ENCODE assay signal across 13 cellular contexts in the genomic region with DNA sequence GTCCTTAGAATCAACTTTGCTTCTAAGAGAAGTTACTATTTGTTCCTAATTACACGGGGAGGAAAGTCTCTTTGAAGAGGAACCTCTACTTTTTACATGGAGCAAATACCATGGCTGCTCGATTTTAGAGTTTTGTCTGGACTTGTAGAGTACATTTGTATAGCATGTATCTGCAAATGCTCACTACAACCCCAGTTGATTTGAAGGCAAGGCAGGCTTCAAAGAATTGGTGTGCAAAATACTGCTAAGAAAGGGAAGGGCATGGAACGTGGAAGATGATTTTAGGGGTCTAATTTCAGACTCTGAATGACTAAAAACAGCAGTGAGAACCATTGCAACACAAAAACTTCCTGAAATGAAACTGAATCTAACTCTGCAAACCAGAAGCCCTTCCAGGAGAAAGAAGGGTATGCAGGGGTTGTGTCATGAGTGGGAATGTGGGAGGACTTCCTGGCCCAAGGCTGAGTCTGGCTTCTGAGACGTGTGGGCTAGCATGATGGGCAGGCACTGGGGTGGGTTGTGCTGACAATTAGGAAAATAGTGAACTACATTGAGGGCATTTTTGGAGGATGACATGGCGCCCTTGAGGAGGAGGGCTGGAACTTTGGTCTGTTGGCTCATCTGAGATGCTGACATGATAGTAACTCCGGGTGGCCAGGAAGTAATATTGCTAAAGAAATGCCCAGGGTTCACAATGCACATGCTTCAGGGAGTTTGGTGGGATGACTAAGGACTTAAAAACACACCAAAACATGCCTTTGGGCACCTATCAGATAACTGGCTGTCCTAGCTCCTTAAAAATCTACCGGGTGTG. TPM values are rescaled to one million over a fixed set of nuclear protein-coding genes. Genes with fewer than 3 reads are reported as not detected.
DNase-seq lines count a peak whose midpoint lies in the region; ATAC-seq and TF ChIP-seq lines count a peak whose summit lies in the region.
"Had no signal": no experiment of that assay in that cellular context is flagged by ENCODE, and none has a peak within 500 bp of the region (broad histone marks: within the 10 kb centered on the region; RNA-seq: fewer than 3 reads in every experiment).

No MANE protein-coding gene starts in this region.

- DNase-seq in activated naive CD4-positive, alpha-beta T cell (lab: John Stamatoyannopoulos, UW), result no peak
- DNase-seq in SKM-1 treated with dmso at 0.1 percent for 144 hours (lab: John Stamatoyannopoulos, UW; ENCODE audit: unreplicated experiment), result peak; percentile 69
- peak; percentile 87 for DNase-seq in iris pigment epithelial cell (ENCODE audit: low read depth)
- no peak for DNase-seq in upper lobe of left lung
- no peak for DNase-seq in globus pallidus (ENCODE audit: low spot score)
- DNase-seq: activated T-cell treated with anti-CD3 and anti-CD28 coated beads, Interleukin-2, amount 50 U/mL, for 4 hours; NCI-H2029; SW 1271 had no signal

- no peaks in the 10 kb centered on the region for H3K9me3 ChIP-seq in upper lobe of left lung

- no peaks in the 10 kb centered on the region for H3K4me1 Mint-ChIP-seq in activated naive CD4-positive, alpha-beta T cell treated with anti-CD3 and anti-CD28 coated beads, Interleukin-2, amount 50 U/mL, for 24 hours

- H3K4me3 Mint-ChIP-seq in activated naive CD4-positive, alpha-beta T cell treated with anti-CD3 and anti-CD28 coated beads, Interleukin-2, amount 50 U/mL, for 24 hours, result no peak overlapping the region
- H3K4me3 Mint-ChIP-seq: activated T-cell treated with anti-CD3 and anti-CD28 coated beads, Interleukin-2, amount 50 U/mL, for 4 hours had no signal

- H3K27ac Mint-ChIP-seq in activated naive CD4-positive, alpha-beta T cell treated with anti-CD3 and anti-CD28 coated beads, Interleukin-2, amount 50 U/mL, for 24 hours, result peak overlapping the region; percentile 13

- H3K36me3 Mint-ChIP-seq in activated naive CD4-positive, alpha-beta T cell treated with anti-CD3 and anti-CD28 coated beads, Interleukin-2, amount 50 U/mL, for 24 hours, result peaks cover 2% of the 10 kb centered on the region

- H3K36me3 ChIP-seq in upper lobe of left lung, result no peaks in the 10 kb centered on the region

- H3K27me3 Mint-ChIP-seq in activated naive CD4-positive, alpha-beta T cell treated with anti-CD3 and anti-CD28 coated beads, Interleukin-2, amount 50 U/mL, for 24 hours, result no peaks in the 10 kb centered on the region

- ATAC-seq in upper lobe of left lung (ENCODE audit: low FRiP score in 2 of 2), result peak in 1 of 2 donors; percentile 74
- ATAC-seq in HG03442 (IDR thresholded peaks at IDR 0.05; ENCODE audit: unreplicated experiment), result no peak
- no peak for ATAC-seq in HG03135 (IDR thresholded peaks at IDR 0.05; ENCODE audit: unreplicated experiment)
- ATAC-seq: A549; activated T-cell treated with anti-CD3 and anti-CD28 coated beads, Interleukin-2, amount 50 U/mL, for 4 hours had no signal

- WGBS in upper lobe of left lung, 2 donors, result 52 to 79% methylated on average over 7 of the region's 7 CpGs

- no peaks in the 10 kb centered on the region for H3K27me3 ChIP-seq in upper lobe of left lung

- no peak for TF ChIP-seq CTCF in upper lobe of left lung (IDR thresholded peaks at IDR 0.05)

- no peak overlapping the region for H3K4me3 ChIP-seq in upper lobe of left lung
- H3K4me3 ChIP-seq: A549 had no signal

- no peak for TF ChIP-seq POLR2A in upper lobe of left lung (IDR thresholded peaks at IDR 0.05)

- peaks cover 12% of the 10 kb centered on the region for H3K9me3 Mint-ChIP-seq in activated naive CD4-positive, alpha-beta T cell treated with anti-CD3 and anti-CD28 coated beads, Interleukin-2, amount 50 U/mL, for 24 hours

- H3K27ac ChIP-seq in upper lobe of left lung, result peak overlapping the region; percentile 52 to 64 (median 57)
- H3K27ac ChIP-seq: A549 had no signal

- no peak for TF ChIP-seq EP300 in upper lobe of left lung (IDR thresholded peaks at IDR 0.05)

- peaks cover 8 to 10% (median 8%) of the 10 kb centered on the region in 4 donors for H3K4me1 ChIP-seq in upper lobe of left lung
- H3K4me1 ChIP-seq: A549 had no signal

RNA-seq across cellular contexts. Expression of a gene that starts 18.9 kb away (rescaled TPM):
- 10 to 100 TPM; 24.7 to 84.8 (median 60.0) TPM for total RNA-seq in upper lobe of left lung
- total RNA-seq: dermis microvascular lymphatic vessel endothelial cell had no signal

Comparison
In these comparisons a context has a peak if more than half of its experiments do, and no peak if none do; other contexts are left out.
1. DNase-seq: peak in SKM-1 treated with dmso at 0.1 percent for 144 hours (single experiment) and iris pigment epithelial cell (single experiment); none in activated naive CD4-positive, alpha-beta T cell (0 of 4), upper lobe of left lung (0 of 2) and globus pallidus (single experiment).